8 cellular contexts compared by ENCODE assay signal in genomic region chr22:41444360-41445170, GRCh38. TPM values are rescaled to one million over a fixed set of nuclear protein-coding genes. Genes with fewer than 3 reads are reported as not detected.
A peak's percentile ranks its signal among the peaks of the same experiment; 100 is the strongest.
DNase-seq lines count a peak whose midpoint lies in the region; ATAC-seq and TF ChIP-seq lines count a peak whose summit lies in the region.

No MANE protein-coding gene starts in this region.

- peak overlapping the region; percentile 86 for H3K4me3 ChIP-seq in BE2C (ENCODE audit: low read depth, low read length)
- H3K4me3 ChIP-seq in left lung, result peak overlapping the region; percentile 95 to 98

- peak overlapping the region; percentile 99 for H3K27ac ChIP-seq in left lung

- DNase-seq in BE2C, result peak; percentile 98
- peak; percentile 93 for DNase-seq in NCI-H748 treated with DMSO at 0.1 percent for 48 hours (lab: John Stamatoyannopoulos, UW)
- DNase-seq in activated CD4-positive, alpha-beta T cell treated with anti-CD3 and anti-CD28 coated beads, Interleukin-2, amount 50 U/mL, for 48 hours, result peak; percentile 90 to 93
- peak; percentile 98 for DNase-seq in dermis blood vessel endothelial cell
- DNase-seq in left lung, result peak; percentile 95
- DNase-seq in stimulated activated CD4-positive, alpha-beta T cell treated with anti-CD3 and anti-CD28 coated beads, Interleukin-2, amount 100 ng/mL, for 24 hours, result peak; percentile 88 to 89

- H3K27me3 ChIP-seq in BE2C (no peaks in the 10 kb centered on the region), left lung (no peaks in the 10 kb centered on the region)

- H3K4me1 ChIP-seq in BE2C (peaks cover 3% of the 10 kb centered on the region; the same call in 1 of the 2 replicates), left lung (peaks cover 7 to 34% of the 10 kb centered on the region in 2 donors)

- TF ChIP-seq CTCF in BE2C (IDR thresholded peaks at IDR 0.05; ENCODE audit: low read depth, low read length) (no peak), left lung (IDR thresholded peaks at IDR 0.05) (no peak)

- peaks cover 20% of the 10 kb centered on the region for H3K36me3 ChIP-seq in BE2C
- peaks cover 0 to 26% of the 10 kb centered on the region in 2 donors for H3K36me3 ChIP-seq in left lung

- intact Hi-C loops in left lung (cut with DNase I), result no loop called here

- ATAC-seq in GM19324 (IDR thresholded peaks at IDR 0.05; ENCODE audit: low FRiP score, unreplicated experiment) (peak; percentile 37), HG03469 (IDR thresholded peaks at IDR 0.05; ENCODE audit: unreplicated experiment) (peak; percentile 40), left lung (peak; percentile 65)

- H3K9me3 ChIP-seq in BE2C (no peaks in the 10 kb centered on the region), left lung (no peaks in the 10 kb centered on the region)

RNA-seq across cellular contexts. Expression of gene TOB2, which starts 2.0 kb away (rescaled TPM):
- polyA plus RNA-seq in BE2C (2012; ENCODE audit: insufficient read depth, insufficient read length, low read depth), result 21.6 TPM
- 18.0 and 25.7 TPM in 2 replicates for total RNA-seq in dermis blood vessel endothelial cell
- 10 to 100 TPM; 38.9 to 47.8 TPM for total RNA-seq in left lung

RNA-seq across cellular contexts. Expression of gene PHF5A, which starts 23.9 kb away (rescaled TPM):
- polyA plus RNA-seq in BE2C (2012; ENCODE audit: insufficient read depth, insufficient read length, low read depth), result 125 TPM
- 63.8 and 76.2 TPM in 2 replicates for total RNA-seq in dermis blood vessel endothelial cell
- 10 to 100 TPM; 30.3 to 35.5 TPM for total RNA-seq in left lung

RNA-seq across cellular contexts. Expression of gene ACO2, which starts 24.4 kb away (rescaled TPM):
- 205 TPM for polyA plus RNA-seq in BE2C (2012; ENCODE audit: insufficient read depth, insufficient read length, low read depth)
- 75.0 and 114 TPM in 2 replicates for total RNA-seq in dermis blood vessel endothelial cell
- total RNA-seq in left lung, result 10 to 100 TPM; 85.3 to 91.8 TPM

Comparison
In these comparisons a context has a peak if more than half of its experiments do, and no peak if none do; other contexts are left out.
1. Peak in every context shown above with its lines: DNase-seq, ATAC-seq, H3K4me3 ChIP-seq and H3K27ac ChIP-seq.